21 cellular contexts compared by ENCODE assay signal in the genomic region with DNA sequence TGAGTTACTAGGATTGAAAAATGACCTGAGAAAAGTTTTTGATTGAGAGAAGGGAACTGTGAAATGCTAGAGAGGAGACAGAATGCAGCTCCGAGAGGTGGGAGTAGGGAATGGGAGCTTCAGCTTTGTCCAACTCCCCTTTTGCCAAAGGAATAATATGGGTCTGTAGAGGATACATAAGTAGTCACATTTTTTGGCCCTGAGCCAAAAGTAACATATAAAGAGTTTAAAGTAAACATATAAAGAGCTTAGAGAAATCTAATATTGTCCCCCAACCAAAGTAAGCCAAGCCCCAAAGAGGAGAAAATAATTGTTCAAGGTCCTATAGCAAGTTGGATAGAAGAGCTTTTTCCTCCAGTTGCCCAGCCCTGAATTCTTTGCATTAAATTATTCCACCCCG.
"Had no signal": no experiment of that assay in that cellular context is flagged by ENCODE, and none has a peak within 500 bp of the region (broad histone marks: within the 10 kb centered on the region; RNA-seq: fewer than 3 reads in every experiment).

No MANE protein-coding gene starts in this region.

- H3K9me3 ChIP-seq: adrenal gland, Peyer's patch had no signal

- H3K27me3 ChIP-seq: adrenal gland, breast epithelium, Peyer's patch had no signal

- H3K36me3 ChIP-seq: adrenal gland, breast epithelium, Peyer's patch had no signal

- H3K4me3 ChIP-seq: adrenal gland, breast epithelium, coronary artery, Peyer's patch had no signal

- ATAC-seq: activated CD8-positive, alpha-beta T cell treated with anti-CD3 and anti-CD28 coated beads, Interleukin-2, amount 10 ng/mL, durations not matched to agents 7 days and 5 days had no signal

- DNase-seq: activated CD4-positive, alpha-beta T cell treated with anti-CD3 and anti-CD28 coated beads for 48 hours; activated CD4-positive, alpha-beta T cell treated with anti-CD3 and anti-CD28 coated beads, Interleukin-2, amount 50 U/mL, for 4 hours; activated CD4-positive, CD25-positive, alpha-beta regulatory T cell treated with anti-CD3 and anti-CD28 coated beads, Interleukin-2, amount 50 U/mL, for 72 hours; activated CD8-positive, alpha-beta memory T cell treated with anti-CD3 and anti-CD28 coated beads, Interleukin-2, amount 50 U/mL, for 48 hours; activated CD8-positive, alpha-beta T cell treated with anti-CD3 and anti-CD28 coated beads, Interleukin-2, amount 10 ng/mL, durations not matched to agents 7 days and 5 days; activated naive CD4-positive, alpha-beta T cell treated with anti-CD3 and anti-CD28 coated beads, Interleukin-2, amount 50 U/mL, for 16 hours; activated naive CD8-positive, alpha-beta T cell treated with anti-CD3 and anti-CD28 coated beads, Interleukin-2, amount 10 ng/mL, durations not matched to agents 7 days and 5 days; activated T-cell treated with anti-CD3 and anti-CD28 coated beads, Interleukin-2, amount 50 U/mL, for 1 hour; adrenal gland; anterior cingulate cortex; caudate nucleus; NCI-H1048; NCI-H146; NCI-H187 treated with DMSO at 0.1 percent for 48 hours; NCI-H526; OCI-M1; Peyer's patch; SHP77 had no signal

- H3K27ac ChIP-seq: adrenal gland, breast epithelium, coronary artery, Peyer's patch, RWPE1 had no signal

- H3K4me1 ChIP-seq: adrenal gland, breast epithelium, Peyer's patch had no signal
